Comparison of ENCODE assay signal across 14 cellular contexts in genomic region chr2:53964987-53965687, GRCh38. TPM values are rescaled to one million over a fixed set of nuclear protein-coding genes. Genes with fewer than 3 reads are reported as not detected.
A peak's percentile ranks its signal among the peaks of the same experiment; 100 is the strongest.
DNase-seq lines count a peak whose midpoint lies in the region; ATAC-seq and TF ChIP-seq lines count a peak whose summit lies in the region.
"Had no signal": no experiment of that assay in that cellular context is flagged by ENCODE, and none has a peak within 500 bp of the region (broad histone marks: within the 10 kb centered on the region; RNA-seq: fewer than 3 reads in every experiment).

No MANE protein-coding gene starts in this region.

- H3K27ac ChIP-seq in DOHH2 (ENCODE audit: low read depth, low read length) (peak overlapping the region; percentile 41), MM.1S (ENCODE audit: low read length) (no peak overlapping the region)
- H3K27ac ChIP-seq: hepatocyte had no signal

- H3K27me3 Mint-ChIP-seq in central memory CD8-positive, alpha-beta T cell, result no peaks in the 10 kb centered on the region
- no peaks in the 10 kb centered on the region for H3K27me3 Mint-ChIP-seq in naive thymus-derived CD8-positive, alpha-beta T cell
- H3K27me3 Mint-ChIP-seq in activated T-cell treated with anti-CD3 and anti-CD28 coated beads, Interleukin-2, amount 50 U/mL, for 24 hours, result no peaks in the 10 kb centered on the region
- H3K27me3 Mint-ChIP-seq: activated naive CD4-positive, alpha-beta T cell treated with anti-CD3 and anti-CD28 coated beads, Interleukin-2, amount 10 ng/mL, durations not matched to agents 7 days and 5 days had no signal

- H3K4me2 ChIP-seq in DOHH2 (ENCODE audit: low read length), result peak overlapping the region; percentile 61
- H3K4me2 ChIP-seq in MM.1S (ENCODE audit: low read depth, low read length), result peak overlapping the region; percentile 25; the same call in 1 of the 2 replicates
- H3K4me2 ChIP-seq: hepatocyte had no signal

- POLR2A ChIA-PET in naive thymus-derived CD8-positive, alpha-beta T cell (lab: Charles Lee), result no interaction called here

- H2AFZ ChIP-seq in MM.1S (ENCODE audit: low read length), result no peak overlapping the region
- H2AFZ ChIP-seq: hepatocyte had no signal

- no peak for ATAC-seq in central memory CD8-positive, alpha-beta T cell (replicated peaks; ENCODE audit: extremely low read depth, poor library complexity, severe bottlenecking)
- ATAC-seq in naive thymus-derived CD8-positive, alpha-beta T cell, result no peak

- DNase-seq in MM.1S (no peak), hypothalamus (lab: John Stamatoyannopoulos, UW) (no peak), epidermal melanocyte (ENCODE audit: insufficient read length, low spot score) (no peak), dermis blood vessel endothelial cell (no peak)
- no peak for DNase-seq in central memory CD8-positive, alpha-beta T cell (ENCODE audit: low spot score in 2 of 2)
- no peak for DNase-seq in naive thymus-derived CD8-positive, alpha-beta T cell
- no peak for DNase-seq in activated T-cell treated with anti-CD3 and anti-CD28 coated beads, Interleukin-2, amount 50 U/mL, for 24 hours
- DNase-seq: activated CD4-positive, CD25-positive, alpha-beta regulatory T cell; activated naive CD4-positive, alpha-beta T cell treated with anti-CD3 and anti-CD28 coated beads, Interleukin-2, amount 10 ng/mL, durations not matched to agents 7 days and 5 days; NCI-H1694; NCI-H510A; stimulated activated CD4-positive, alpha-beta T cell treated with anti-CD3 and anti-CD28 coated beads, Interleukin-1b, Interleukin-23, amount 100 ng/mL, for 48 hours had no signal

- H3K4me3 Mint-ChIP-seq in central memory CD8-positive, alpha-beta T cell, result peak overlapping the region; percentile 10
- H3K4me3 Mint-ChIP-seq in naive thymus-derived CD8-positive, alpha-beta T cell, result peak overlapping the region in 9 of 10 donors; percentile 14 to 77 (median 53)
- no peak overlapping the region for H3K4me3 Mint-ChIP-seq in activated T-cell treated with anti-CD3 and anti-CD28 coated beads, Interleukin-2, amount 50 U/mL, for 24 hours
- H3K4me3 Mint-ChIP-seq: activated naive CD4-positive, alpha-beta T cell treated with anti-CD3 and anti-CD28 coated beads, Interleukin-2, amount 10 ng/mL, durations not matched to agents 7 days and 5 days had no signal

- H3K9me2 ChIP-seq in DOHH2 (replicated peaks; ENCODE audit: control insufficient read depth, low read length) (no peaks in the 10 kb centered on the region), MM.1S (replicated peaks; ENCODE audit: insufficient read depth, low read length) (no peaks in the 10 kb centered on the region)

- H3K27me3 ChIP-seq in DOHH2 (ENCODE audit: control insufficient read depth, low read length), result no peaks in the 10 kb centered on the region
- H3K27me3 ChIP-seq in MM.1S (replicated peaks; ENCODE audit: insufficient read depth, low read length), result no peaks in the 10 kb centered on the region
- H3K27me3 ChIP-seq: hepatocyte had no signal

- H3K9me3 ChIP-seq in DOHH2 (ENCODE audit: control insufficient read depth, insufficient read depth, low read length) (no peaks in the 10 kb centered on the region), MM.1S (replicated peaks; ENCODE audit: insufficient read depth, low read length) (no peaks in the 10 kb centered on the region)

- peak overlapping the region; percentile 36 for H3K4me3 ChIP-seq in DOHH2 (ENCODE audit: low read length)
- no peak overlapping the region for H3K4me3 ChIP-seq in MM.1S (ENCODE audit: low read length)
- H3K4me3 ChIP-seq: hepatocyte had no signal

- peaks cover 8% of the 10 kb centered on the region for H3F3A ChIP-seq in DOHH2 (ENCODE audit: control insufficient read depth, insufficient read depth)
- H3F3A ChIP-seq in MM.1S (ENCODE audit: insufficient read depth, low read length), result peaks cover 10% of the 10 kb centered on the region; the same call in 1 of the 2 replicates

- peaks cover 13% of the 10 kb centered on the region for H3K36me3 Mint-ChIP-seq in central memory CD8-positive, alpha-beta T cell (ENCODE audit: insufficient read depth)
- H3K36me3 Mint-ChIP-seq in naive thymus-derived CD8-positive, alpha-beta T cell, result peaks cover 0 to 13% (median 9%) of the 10 kb centered on the region in 3 donors
- peaks cover 27% of the 10 kb centered on the region for H3K36me3 Mint-ChIP-seq in activated T-cell treated with anti-CD3 and anti-CD28 coated beads, Interleukin-2, amount 50 U/mL, for 24 hours (ENCODE audit: low read depth)

- peaks cover 15% of the 10 kb centered on the region for H3K36me3 ChIP-seq in DOHH2 (ENCODE audit: control insufficient read depth, low read length)
- no peaks in the 10 kb centered on the region for H3K36me3 ChIP-seq in MM.1S (replicated peaks; ENCODE audit: insufficient read depth, low read length)

- peak overlapping the region; percentile 67 for H3K27ac Mint-ChIP-seq in central memory CD8-positive, alpha-beta T cell (ENCODE audit: low read depth)
- peak overlapping the region in 8 of 10 donors; percentile 1 to 84 (median 54) for H3K27ac Mint-ChIP-seq in naive thymus-derived CD8-positive, alpha-beta T cell
- no peak overlapping the region for H3K27ac Mint-ChIP-seq in activated T-cell treated with anti-CD3 and anti-CD28 coated beads, Interleukin-2, amount 50 U/mL, for 24 hours
- H3K27ac Mint-ChIP-seq: activated naive CD4-positive, alpha-beta T cell treated with anti-CD3 and anti-CD28 coated beads, Interleukin-2, amount 10 ng/mL, durations not matched to agents 7 days and 5 days had no signal

- no peaks in the 10 kb centered on the region for H3K9me3 Mint-ChIP-seq in central memory CD8-positive, alpha-beta T cell
- H3K9me3 Mint-ChIP-seq in naive thymus-derived CD8-positive, alpha-beta T cell, result peaks cover 0 to 1% (median 0%) of the 10 kb centered on the region in 9 donors
- H3K9me3 Mint-ChIP-seq in activated T-cell treated with anti-CD3 and anti-CD28 coated beads, Interleukin-2, amount 50 U/mL, for 24 hours, result no peaks in the 10 kb centered on the region
- H3K9me3 Mint-ChIP-seq: activated naive CD4-positive, alpha-beta T cell treated with anti-CD3 and anti-CD28 coated beads, Interleukin-2, amount 10 ng/mL, durations not matched to agents 7 days and 5 days had no signal

- peaks cover 90% of the 10 kb centered on the region for H3K4me1 ChIP-seq in DOHH2 (ENCODE audit: control insufficient read depth, low read length)
- H3K4me1 ChIP-seq in MM.1S (ENCODE audit: low read length), result peaks cover 22% of the 10 kb centered on the region

- no peak for TF ChIP-seq CTCF in DOHH2 (IDR thresholded peaks at IDR 0.05; ENCODE audit: low read depth, low read length, poor library complexity, severe bottlenecking)
- TF ChIP-seq CTCF in MM.1S (IDR thresholded peaks at IDR 0.05; ENCODE audit: low read length), result no peak

- H4K20me1 ChIP-seq in DOHH2 (ENCODE audit: control insufficient read depth, insufficient read depth, low read depth, low read length), result peaks cover 23% of the 10 kb centered on the region
- peaks cover 11% of the 10 kb centered on the region; the same call in 1 of the 2 replicates for H4K20me1 ChIP-seq in MM.1S (ENCODE audit: insufficient read depth, low read length)

- no peak overlapping the region for H3K9ac ChIP-seq in MM.1S (ENCODE audit: low read length)

- H3K4me1 Mint-ChIP-seq in central memory CD8-positive, alpha-beta T cell, result peaks cover 80% of the 10 kb centered on the region
- H3K4me1 Mint-ChIP-seq in naive thymus-derived CD8-positive, alpha-beta T cell, result peaks cover 29 to 93% (median 87%) of the 10 kb centered on the region in 4 donors
- peaks cover 74% of the 10 kb centered on the region for H3K4me1 Mint-ChIP-seq in activated T-cell treated with anti-CD3 and anti-CD28 coated beads, Interleukin-2, amount 50 U/mL, for 24 hours (ENCODE audit: low read depth)

- H3K79me2 ChIP-seq in DOHH2 (ENCODE audit: control insufficient read depth, low read length) (peaks cover 100% of the 10 kb centered on the region), MM.1S (ENCODE audit: low read length) (peaks cover 100% of the 10 kb centered on the region)

RNA-seq across cellular contexts. Expression of gene PSME4, which starts 5.7 kb away (rescaled TPM):
- total RNA-seq in naive thymus-derived CD8-positive, alpha-beta T cell, result 10 to 100 TPM; 58.1 to 59.9 TPM
- polyA plus RNA-seq in naive thymus-derived CD8-positive, alpha-beta T cell, result 1 to 10 TPM; 3.5 to 4.3 (median 3.8) TPM
- 30.0 and 71.6 TPM in 2 replicates for total RNA-seq in dermis blood vessel endothelial cell
